ENCODE assay signal across 36 cellular contexts in the genomic region with DNA sequence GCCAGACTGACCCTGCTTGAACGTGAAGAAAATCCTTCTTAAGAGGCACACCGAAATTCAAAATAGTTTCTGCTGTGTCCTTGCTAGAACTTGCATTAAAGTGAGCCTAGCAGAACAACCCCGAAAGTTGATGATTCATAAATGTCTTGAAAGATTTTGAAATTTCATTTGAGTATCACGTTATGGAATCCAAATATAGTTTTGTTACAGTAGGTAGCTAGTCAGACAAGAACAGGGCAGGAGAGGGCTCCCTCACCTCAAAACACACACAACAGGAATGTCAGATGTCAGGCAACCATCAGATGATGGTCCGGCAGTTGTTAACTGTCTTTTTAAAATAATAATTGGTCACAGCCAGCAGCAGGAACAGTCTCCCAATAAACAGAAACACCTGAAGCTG.
"Had no signal": no experiment of that assay in that cellular context is flagged by ENCODE, and none has a peak within 500 bp of the region (broad histone marks: within the 10 kb centered on the region; RNA-seq: fewer than 3 reads in every experiment).

No MANE protein-coding gene starts in this region.

- H3K27ac ChIP-seq: adrenal gland, body of pancreas, brain microvascular endothelial cell, cardiac muscle cell, WERI-Rb-1 had no signal

- DNase-seq: activated CD4-positive, alpha-beta memory T cell treated with anti-CD3 and anti-CD28 coated beads, Interleukin-2, amount 10 ng/mL, durations not matched to agents 7 days and 5 days; activated CD4-positive, alpha-beta T cell treated with anti-CD3 and anti-CD28 coated beads for 1 hour; activated CD4-positive, alpha-beta T cell treated with anti-CD3 and anti-CD28 coated beads for 36 hours; activated CD4-positive, alpha-beta T cell treated with anti-CD3 and anti-CD28 coated beads for 48 hours; activated CD4-positive, alpha-beta T cell treated with anti-CD3 and anti-CD28 coated beads, Interleukin-2, amount 10 ng/mL, durations not matched to agents 7 days and 5 days; activated CD4-positive, alpha-beta T cell treated with anti-CD3 and anti-CD28 coated beads, Interleukin-2, amount 50 U/mL, for 48 hours; activated CD4-positive, CD25-positive, alpha-beta regulatory T cell; activated CD8-positive, alpha-beta memory T cell treated with anti-CD3 and anti-CD28 coated beads for 24 hours; activated CD8-positive, alpha-beta memory T cell treated with anti-CD3 and anti-CD28 coated beads, Interleukin-2, amount 10 ng/mL, durations not matched to agents 7 days and 5 days; activated CD8-positive, alpha-beta memory T cell treated with anti-CD3 and anti-CD28 coated beads, Interleukin-2, amount 50 U/mL, for 48 hours; activated CD8-positive, alpha-beta T cell treated with anti-CD3 and anti-CD28 coated beads, Interleukin-2, amount 10 ng/mL, durations not matched to agents 7 days and 5 days; activated effector memory CD4-positive, alpha-beta T cell treated with anti-CD3 and anti-CD28 coated beads, Interleukin-2, amount 50 U/mL, for 16 hours; activated gamma-delta T cell treated with Interleukin-2 at 50 U/mL for 16 hours; activated naive CD4-positive, alpha-beta T cell; activated naive CD4-positive, alpha-beta T cell treated with anti-CD3 and anti-CD28 coated beads for 36 hours; activated naive CD4-positive, alpha-beta T cell treated with anti-CD3 and anti-CD28 coated beads, Interleukin-2, amount 50 U/mL, for 16 hours; activated naive CD8-positive, alpha-beta T cell treated with anti-CD3 and anti-CD28 coated beads for 36 hours; activated T-cell treated with anti-CD3 and anti-CD28 coated beads, Interleukin-2, amount 50 U/mL, for 24 hours; activated T-cell treated with anti-CD3 and anti-CD28 coated beads, Interleukin-2, amount 50 U/mL, for 48 hours; adrenal gland; amniotic stem cell; aorta; body of pancreas; brain microvascular endothelial cell; cerebellar nuclear complex; T-helper 1 cell; T-helper 2 cell; T-helper 9 cell; WERI-Rb-1 had no signal

- H3K36me3 Mint-ChIP-seq: activated CD8-positive, alpha-beta memory T cell treated with anti-CD3 and anti-CD28 coated beads, Interleukin-2, amount 10 ng/mL, durations not matched to agents 7 days and 5 days; activated naive CD8-positive, alpha-beta T cell treated with anti-CD3 and anti-CD28 coated beads for 36 hours; WTC11 had no signal

- H3K27me3 ChIP-seq: adrenal gland, body of pancreas, brain microvascular endothelial cell, cardiac muscle cell had no signal

- H3K36me3 ChIP-seq: adrenal gland, brain microvascular endothelial cell, cardiac muscle cell, WERI-Rb-1 had no signal

- H3K4me3 ChIP-seq: adrenal gland, body of pancreas, cardiac muscle cell had no signal

- H3K4me1 ChIP-seq: adrenal gland, body of pancreas had no signal

- H3K4me1 Mint-ChIP-seq: activated CD4-positive, alpha-beta memory T cell treated with anti-CD3 and anti-CD28 coated beads, Interleukin-2, amount 10 ng/mL, durations not matched to agents 7 days and 5 days; activated CD4-positive, alpha-beta T cell treated with anti-CD3 and anti-CD28 coated beads for 36 hours; activated CD4-positive, alpha-beta T cell treated with anti-CD3 and anti-CD28 coated beads, Interleukin-2, amount 10 ng/mL, durations not matched to agents 7 days and 5 days; activated CD8-positive, alpha-beta memory T cell treated with anti-CD3 and anti-CD28 coated beads, Interleukin-2, amount 10 ng/mL, durations not matched to agents 7 days and 5 days; activated naive CD8-positive, alpha-beta T cell treated with anti-CD3 and anti-CD28 coated beads for 36 hours; central memory CD8-positive, alpha-beta T cell had no signal

- ATAC-seq: activated CD4-positive, alpha-beta T cell treated with anti-CD3 and anti-CD28 coated beads for 36 hours; activated CD4-positive, CD25-positive, alpha-beta regulatory T cell treated with anti-CD3 and anti-CD28 coated beads, Interleukin-2, amount 50 U/mL, for 24 hours; activated CD8-positive, alpha-beta memory T cell treated with anti-CD3 and anti-CD28 coated beads, Interleukin-2, amount 10 ng/mL, durations not matched to agents 7 days and 5 days; activated CD8-positive, alpha-beta T cell treated with anti-CD3 and anti-CD28 coated beads, Interleukin-2, amount 10 ng/mL, durations not matched to agents 7 days and 5 days; activated naive CD4-positive, alpha-beta T cell treated with anti-CD3 and anti-CD28 coated beads, Interleukin-2, amount 50 U/mL, for 72 hours; body of pancreas; WTC11 had no signal

- H3K4me3 Mint-ChIP-seq: activated CD4-positive, alpha-beta memory T cell treated with anti-CD3 and anti-CD28 coated beads, Interleukin-2, amount 10 ng/mL, durations not matched to agents 7 days and 5 days; activated CD4-positive, alpha-beta T cell treated with anti-CD3 and anti-CD28 coated beads for 36 hours; activated CD4-positive, alpha-beta T cell treated with anti-CD3 and anti-CD28 coated beads, Interleukin-2, amount 10 ng/mL, durations not matched to agents 7 days and 5 days; activated CD8-positive, alpha-beta memory T cell treated with anti-CD3 and anti-CD28 coated beads, Interleukin-2, amount 10 ng/mL, durations not matched to agents 7 days and 5 days; activated CD8-positive, alpha-beta T cell treated with anti-CD3 and anti-CD28 coated beads, Interleukin-2, amount 10 ng/mL, durations not matched to agents 7 days and 5 days; activated naive CD4-positive, alpha-beta T cell treated with anti-CD3 and anti-CD28 coated beads for 36 hours; activated naive CD8-positive, alpha-beta T cell treated with anti-CD3 and anti-CD28 coated beads for 36 hours; activated T-cell treated with anti-CD3 and anti-CD28 coated beads, Interleukin-2, amount 50 U/mL, for 24 hours; central memory CD8-positive, alpha-beta T cell; T-helper 1 cell treated with Interleukin-12 subunit alpha and Interleukin-12 subunit beta and Interleukin-4 antibody, amounts not matched to agents 30 μg/mL and 1 μg/mL, for 36 hours; T-helper 2 cell treated with Interferon-gamma antibody and Interleukin-4, amounts not matched to agents 5 μg/mL and 100 μg/mL, for 36 hours; WTC11 had no signal

- H3K27me3 Mint-ChIP-seq: activated CD4-positive, alpha-beta memory T cell treated with anti-CD3 and anti-CD28 coated beads, Interleukin-2, amount 10 ng/mL, durations not matched to agents 7 days and 5 days; activated CD4-positive, alpha-beta T cell treated with anti-CD3 and anti-CD28 coated beads for 36 hours; activated CD4-positive, alpha-beta T cell treated with anti-CD3 and anti-CD28 coated beads, Interleukin-2, amount 10 ng/mL, durations not matched to agents 7 days and 5 days; activated CD8-positive, alpha-beta memory T cell treated with anti-CD3 and anti-CD28 coated beads, Interleukin-2, amount 10 ng/mL, durations not matched to agents 7 days and 5 days; activated naive CD8-positive, alpha-beta T cell treated with anti-CD3 and anti-CD28 coated beads for 36 hours; activated T-cell treated with anti-CD3 and anti-CD28 coated beads, Interleukin-2, amount 50 U/mL, for 24 hours; central memory CD8-positive, alpha-beta T cell had no signal

- H3K9me3 Mint-ChIP-seq: activated naive CD8-positive, alpha-beta T cell treated with anti-CD3 and anti-CD28 coated beads for 36 hours had no signal

- H3K27ac Mint-ChIP-seq: activated CD4-positive, alpha-beta memory T cell treated with anti-CD3 and anti-CD28 coated beads, Interleukin-2, amount 10 ng/mL, durations not matched to agents 7 days and 5 days; activated CD4-positive, alpha-beta T cell treated with anti-CD3 and anti-CD28 coated beads for 36 hours; activated CD4-positive, alpha-beta T cell treated with anti-CD3 and anti-CD28 coated beads, Interleukin-2, amount 10 ng/mL, durations not matched to agents 7 days and 5 days; activated CD8-positive, alpha-beta memory T cell treated with anti-CD3 and anti-CD28 coated beads, Interleukin-2, amount 10 ng/mL, durations not matched to agents 7 days and 5 days; activated CD8-positive, alpha-beta T cell treated with anti-CD3 and anti-CD28 coated beads, Interleukin-2, amount 10 ng/mL, durations not matched to agents 7 days and 5 days; activated naive CD4-positive, alpha-beta T cell treated with anti-CD3 and anti-CD28 coated beads for 36 hours; activated naive CD4-positive, alpha-beta T cell treated with anti-CD3 and anti-CD28 coated beads, Interleukin-2, amount 50 U/mL, for 72 hours; activated naive CD8-positive, alpha-beta T cell treated with anti-CD3 and anti-CD28 coated beads for 36 hours; activated T-cell treated with anti-CD3 and anti-CD28 coated beads, Interleukin-2, amount 50 U/mL, for 24 hours; T-helper 1 cell treated with Interleukin-12 subunit alpha and Interleukin-12 subunit beta and Interleukin-4 antibody, amounts not matched to agents 30 μg/mL and 1 μg/mL, for 36 hours; T-helper 2 cell treated with Interferon-gamma antibody and Interleukin-4, amounts not matched to agents 5 μg/mL and 100 μg/mL, for 36 hours; WTC11 had no signal

- H3K9me3 ChIP-seq: adrenal gland, body of pancreas had no signal
